ENCODE assay signal across 7 cellular contexts in genomic region chr14:74459289-74459946, GRCh38. TPM values are rescaled to one million over a fixed set of nuclear protein-coding genes. Genes with fewer than 3 reads are reported as not detected.
A peak's percentile ranks its signal among the peaks of the same experiment; 100 is the strongest.
DNase-seq lines count a peak whose midpoint lies in the region; TF ChIP-seq lines count a peak whose summit lies in the region.

No MANE protein-coding gene starts in this region.

- POLR2A ChIA-PET in activated CD4-positive, alpha-beta memory T cell treated with anti-CD3 and anti-CD28 coated beads for 36 hours (lab: Charles Lee) = no interaction called here
- POLR2A ChIA-PET in CD8-positive, alpha-beta memory T cell (lab: Charles Lee) = no interaction called here

- H3K27ac Mint-ChIP-seq in activated CD4-positive, alpha-beta memory T cell treated with anti-CD3 and anti-CD28 coated beads for 36 hours = no peak overlapping the region
- H3K27ac Mint-ChIP-seq in CD8-positive, alpha-beta memory T cell = no peak overlapping the region

- no peak overlapping the region for H3K27ac ChIP-seq in CD8-positive, alpha-beta memory T cell (ENCODE audit: low read depth, low read length)

- H3K27me3 ChIP-seq in MG63 = no peaks in the 10 kb centered on the region
- no peaks in the 10 kb centered on the region for H3K27me3 ChIP-seq in CD8-positive, alpha-beta memory T cell (ENCODE audit: insufficient read depth, low read length, poor library complexity, severe bottlenecking)

- TF ChIP-seq CTCF in GM13977 (IDR thresholded peaks at IDR 0.05; ENCODE audit: extremely low read depth, insufficient read depth, missing control alignments) = peak; percentile 62
- peak; percentile 78 for TF ChIP-seq CTCF in fibroblast of pulmonary artery (IDR thresholded peaks at IDR 0.05; ENCODE audit: low read length, missing control alignments)

- CTCF ChIA-PET in activated CD4-positive, alpha-beta memory T cell treated with anti-CD3 and anti-CD28 coated beads for 36 hours (lab: Charles Lee) = interaction anchor here (0.6 kb wide), 1 partner anchor 130 kb away, joined by 3 read pairs; no protein-coding TSS in a partner anchor
- CTCF ChIA-PET in CD8-positive, alpha-beta memory T cell (lab: Charles Lee) = no interaction called here

- peaks cover 6% of the 10 kb centered on the region for H3K27me3 Mint-ChIP-seq in activated CD4-positive, alpha-beta memory T cell treated with anti-CD3 and anti-CD28 coated beads for 36 hours
- peaks cover 23 to 37% of the 10 kb centered on the region in 2 donors for H3K27me3 Mint-ChIP-seq in CD8-positive, alpha-beta memory T cell

- H3K9me3 ChIP-seq in MG63 = no peaks in the 10 kb centered on the region
- no peaks in the 10 kb centered on the region for H3K9me3 ChIP-seq in CD8-positive, alpha-beta memory T cell (ENCODE audit: low read length)

- no peaks in the 10 kb centered on the region for H3K4me1 Mint-ChIP-seq in activated CD4-positive, alpha-beta memory T cell treated with anti-CD3 and anti-CD28 coated beads for 36 hours (ENCODE audit: low read depth)
- H3K4me1 Mint-ChIP-seq in CD8-positive, alpha-beta memory T cell = no peaks in the 10 kb centered on the region

- H3K36me3 Mint-ChIP-seq in activated CD4-positive, alpha-beta memory T cell treated with anti-CD3 and anti-CD28 coated beads for 36 hours = no peaks in the 10 kb centered on the region
- no peaks in the 10 kb centered on the region for H3K36me3 Mint-ChIP-seq in CD8-positive, alpha-beta memory T cell

- H3K4me3 ChIP-seq in MG63 (no peak overlapping the region), fibroblast of pulmonary artery (replicated peaks; ENCODE audit: low read depth, low read length) (no peak overlapping the region), skeletal muscle cell (ENCODE audit: low read depth, low read length) (no peak overlapping the region)
- H3K4me3 ChIP-seq in CD8-positive, alpha-beta memory T cell (ENCODE audit: low read length) = no peak overlapping the region

- no peaks in the 10 kb centered on the region for H3K9me3 Mint-ChIP-seq in activated CD4-positive, alpha-beta memory T cell treated with anti-CD3 and anti-CD28 coated beads for 36 hours
- H3K9me3 Mint-ChIP-seq in CD8-positive, alpha-beta memory T cell = peaks cover 0 to 2% (median 0%) of the 10 kb centered on the region in 5 donors

- no peaks in the 10 kb centered on the region for H3K4me1 ChIP-seq in CD8-positive, alpha-beta memory T cell (ENCODE audit: insufficient read depth, low read length)

- DNase-seq in GM13977 (ENCODE audit: low spot score) (peak; percentile 50), MG63 (peak; percentile 69), fibroblast of pulmonary artery (ENCODE audit: low read depth) (peak; percentile 64), skeletal muscle cell (ENCODE audit: low read depth) (peak; percentile 24), T-helper 1 cell (no peak)
- DNase-seq in activated CD4-positive, alpha-beta memory T cell treated with anti-CD3 and anti-CD28 coated beads for 36 hours = peak; percentile 47
- DNase-seq in CD8-positive, alpha-beta memory T cell = no peak

- intact Hi-C loops in activated CD4-positive, alpha-beta memory T cell treated with anti-CD3 and anti-CD28 coated beads for 36 hours (cut with micrococcal nuclease) = no loop called here

- no peak overlapping the region for H3K4me3 Mint-ChIP-seq in activated CD4-positive, alpha-beta memory T cell treated with anti-CD3 and anti-CD28 coated beads for 36 hours
- no peak overlapping the region for H3K4me3 Mint-ChIP-seq in CD8-positive, alpha-beta memory T cell

- no peaks in the 10 kb centered on the region for H3K36me3 ChIP-seq in MG63
- no peaks in the 10 kb centered on the region for H3K36me3 ChIP-seq in CD8-positive, alpha-beta memory T cell (ENCODE audit: insufficient read depth, low read length)

- in situ Hi-C loops in GM13977 (cut with MboI; ENCODE audit: low pct_unique_long_range_greater_than_20kb, low sequenced_read_pairs, unreplicated experiment) = no loop called here

RNA-seq across cellular contexts. Expression of gene SYNDIG1L, which starts 33.4 kb away (rescaled TPM):
- total RNA-seq in MG63 (2014; rRNA removed; shearing (Covaris generic); ENCODE audit: low replicate concordance) = not detected in 2 replicates
- total RNA-seq in activated CD4-positive, alpha-beta memory T cell treated with anti-CD3 and anti-CD28 coated beads for 36 hours = not detected
- not detected for total RNA-seq in CD8-positive, alpha-beta memory T cell
- not detected for polyA plus RNA-seq in CD8-positive, alpha-beta memory T cell

RNA-seq across cellular contexts. Expression of gene NPC2, which starts 33.7 kb away (rescaled TPM):
- total RNA-seq in MG63 (2014; rRNA removed; shearing (Covaris generic); ENCODE audit: low replicate concordance) = 25.5 and 33.4 TPM in 2 replicates
- total RNA-seq in activated CD4-positive, alpha-beta memory T cell treated with anti-CD3 and anti-CD28 coated beads for 36 hours = 10 to 100 TPM; 44.6 to 46.3 TPM
- total RNA-seq in CD8-positive, alpha-beta memory T cell = 10 to 100 TPM; 17.1 to 18.3 TPM
- 75.6 TPM for polyA plus RNA-seq in CD8-positive, alpha-beta memory T cell

RNA-seq across cellular contexts. Expression of gene ISCA2, which starts 34.1 kb away (rescaled TPM):
- 12.7 and 31.6 TPM in 2 replicates for total RNA-seq in MG63 (2014; rRNA removed; shearing (Covaris generic); ENCODE audit: low replicate concordance)
- 10 to 100 TPM; 33.6 to 35.2 TPM for total RNA-seq in activated CD4-positive, alpha-beta memory T cell treated with anti-CD3 and anti-CD28 coated beads for 36 hours
- total RNA-seq in CD8-positive, alpha-beta memory T cell = 10 to 100 TPM; 26.7 to 28.6 TPM
- 77.8 TPM for polyA plus RNA-seq in CD8-positive, alpha-beta memory T cell

Comparison
In these comparisons a context has a peak if more than half of its experiments do, and no peak if none do; other contexts are left out.
1. DNase-seq: peak in GM13977 (single experiment), MG63 (single experiment), activated CD4-positive, alpha-beta memory T cell treated with anti-CD3 and anti-CD28 coated beads for 36 hours (single experiment), fibroblast of pulmonary artery (single experiment) and skeletal muscle cell (single experiment); none in T-helper 1 cell (0 of 5) and CD8-positive, alpha-beta memory T cell (0 of 5).